ENCODE assay signal across 22 cellular contexts in the genomic region with DNA sequence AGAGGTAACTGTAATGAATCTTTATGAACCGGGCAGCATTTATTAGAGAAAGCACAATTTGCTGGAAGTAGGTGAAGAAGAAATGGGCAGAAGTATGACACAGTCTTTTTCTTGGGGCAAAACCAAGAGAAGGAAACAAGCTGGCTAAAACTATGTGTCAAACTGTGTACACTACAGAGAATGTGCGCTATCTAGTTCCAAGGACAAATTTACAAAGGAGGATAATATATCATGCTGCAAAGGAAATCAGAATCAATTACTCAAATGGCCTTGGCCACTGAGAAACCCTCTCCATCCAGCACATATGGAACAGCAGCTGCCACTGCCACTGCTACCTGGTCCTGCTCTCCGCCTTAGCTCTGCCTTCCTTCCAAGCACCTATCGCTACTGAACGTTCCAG. TPM values are rescaled to one million over a fixed set of nuclear protein-coding genes. Genes with fewer than 3 reads are reported as not detected.
DNase-seq lines count a peak whose midpoint lies in the region; ATAC-seq, FAIRE-seq and TF ChIP-seq lines count a peak whose summit lies in the region.
"Had no signal": no experiment of that assay in that cellular context is flagged by ENCODE, and none has a peak within 500 bp of the region (broad histone marks: within the 10 kb centered on the region; RNA-seq: fewer than 3 reads in every experiment).

No MANE protein-coding gene starts in this region.

- H3K36me3 ChIP-seq in body of pancreas (replicated peaks in 1 of 2; ENCODE audit: insufficient read depth in 1 of 2, low read depth in 2 of 2) = no peaks in the 10 kb centered on the region
- H3K36me3 ChIP-seq in pancreas = no peaks in the 10 kb centered on the region
- H3K36me3 ChIP-seq: BLaER1 had no signal

- no peak for DNase-seq in T-helper 2 cell treated with Interferon-gamma antibody and Interleukin-4, amounts not matched to agents 5 μg/mL and 100 μg/mL, for 36 hours (ENCODE audit: low spot score)
- DNase-seq in T-helper 2 cell = no peak
- DNase-seq in natural killer cell treated with Interleukin-12 subunit alpha and Interleukin-12 subunit beta and Interleukin-15 and Interleukin-18, amount 100 ng/mL, for 72 hours (ENCODE audit: low spot score) = no peak
- no peak for DNase-seq in natural killer cell
- DNase-seq in body of pancreas = no peak
- no peak for DNase-seq in pancreas
- DNase-seq in globus pallidus (ENCODE audit: low spot score) = no peak
- no peak for DNase-seq in NCI-H82 treated with DMSO at 0.1 percent for 48 hours (lab: John Stamatoyannopoulos, UW; ENCODE audit: unreplicated experiment)
- DNase-seq: 8988T; Calu3; CD8-positive, alpha-beta T cell; DMS79 treated with DMSO at 0.1 percent for 48 hours; GF-D8; GOT3; H7; HFFc6 had no signal

- no peak overlapping the region for H3K4me3 ChIP-seq in body of pancreas
- H3K4me3 ChIP-seq in pancreas = no peak overlapping the region
- H3K4me3 ChIP-seq: BLaER1 had no signal

- no peak for FAIRE-seq in pancreas (lab: Jason Lieb, UNC)
- FAIRE-seq: HepG2 had no signal

- H3K4me1 ChIP-seq in body of pancreas (peaks cover 6% of the 10 kb centered on the region), pancreas (no peaks in the 10 kb centered on the region)

- no peak for TF ChIP-seq POLR2A in body of pancreas (IDR thresholded peaks at IDR 0.05)

- peaks cover 20% of the 10 kb centered on the region for H3K27me3 Mint-ChIP-seq in T-helper 2 cell treated with Interferon-gamma antibody and Interleukin-4, amounts not matched to agents 5 μg/mL and 100 μg/mL, for 36 hours (ENCODE audit: low read depth)
- peaks cover 0 to 8% of the 10 kb centered on the region in 2 donors for H3K27me3 Mint-ChIP-seq in natural killer cell treated with Interleukin-12 subunit alpha and Interleukin-12 subunit beta and Interleukin-15 and Interleukin-18, amount 100 ng/mL, for 72 hours
- peaks cover 0 to 17% of the 10 kb centered on the region in 2 donors for H3K27me3 Mint-ChIP-seq in natural killer cell (ENCODE audit: low read depth in 2 of 2)

- no peaks in the 10 kb centered on the region for H3K27me3 ChIP-seq in body of pancreas
- H3K27me3 ChIP-seq in pancreas = peaks cover 0 to 10% (median 5%) of the 10 kb centered on the region in 4 donors

- intact Hi-C loops in natural killer cell (cut with micrococcal nuclease) (no loop called here), body of pancreas (cut with DNase I) (no loop called here), pancreas (cut with DNase I) (no loop called here)

- H3K27ac ChIP-seq in body of pancreas = peak overlapping the region in 3 of 4 donors; percentile 2 to 74 (median 72)
- H3K27ac ChIP-seq in pancreas = peak overlapping the region in 2 of 4 donors; percentile 46 to 69
- H3K27ac ChIP-seq: BLaER1 had no signal

- ATAC-seq in natural killer cell treated with Interleukin-12 subunit alpha and Interleukin-12 subunit beta and Interleukin-15 and Interleukin-18, amount 100 ng/mL, for 72 hours = no peak
- ATAC-seq in natural killer cell (no peak), body of pancreas (peak; percentile 52), pancreas (peak; percentile 25 to 57 (median 38))
- ATAC-seq: CD8-positive, alpha-beta T cell; HCT116; HepG2 had no signal

- TF ChIP-seq CTCF in natural killer cell (IDR thresholded peaks at IDR 0.05) = no peak
- no peak for TF ChIP-seq CTCF in body of pancreas (IDR thresholded peaks at IDR 0.05)
- no peak for TF ChIP-seq CTCF in pancreas (IDR thresholded peaks at IDR 0.05)

- H3K9me3 ChIP-seq in body of pancreas (no peaks in the 10 kb centered on the region), pancreas (no peaks in the 10 kb centered on the region)

- WGBS in body of pancreas, 2 donors = 36 to 44% methylated on average over 2 to 5 of the region's 5 CpGs
- WGBS in pancreas, 2 donors = 32 to 52% methylated on average over 5 of the region's 5 CpGs

- H3K27ac Mint-ChIP-seq in T-helper 2 cell treated with Interferon-gamma antibody and Interleukin-4, amounts not matched to agents 5 μg/mL and 100 μg/mL, for 36 hours = peak overlapping the region; percentile 64
- H3K27ac Mint-ChIP-seq in natural killer cell treated with Interleukin-12 subunit alpha and Interleukin-12 subunit beta and Interleukin-15 and Interleukin-18, amount 100 ng/mL, for 72 hours = peak overlapping the region in 1 of 2 donors; percentile 46
- peak overlapping the region in 1 of 2 donors; percentile 52 for H3K27ac Mint-ChIP-seq in natural killer cell
- H3K27ac Mint-ChIP-seq: CD8-positive, alpha-beta T cell; HFFc6 had no signal

- no peaks in the 10 kb centered on the region for H3K36me3 Mint-ChIP-seq in T-helper 2 cell treated with Interferon-gamma antibody and Interleukin-4, amounts not matched to agents 5 μg/mL and 100 μg/mL, for 36 hours (ENCODE audit: low read depth)
- no peaks in the 10 kb centered on the region for H3K36me3 Mint-ChIP-seq in natural killer cell treated with Interleukin-12 subunit alpha and Interleukin-12 subunit beta and Interleukin-15 and Interleukin-18, amount 100 ng/mL, for 72 hours
- H3K36me3 Mint-ChIP-seq in natural killer cell = no peaks in the 10 kb centered on the region
- H3K36me3 Mint-ChIP-seq: CD14-positive monocyte; CD8-positive, alpha-beta T cell had no signal

- H3K9me3 Mint-ChIP-seq in T-helper 2 cell treated with Interferon-gamma antibody and Interleukin-4, amounts not matched to agents 5 μg/mL and 100 μg/mL, for 36 hours = no peaks in the 10 kb centered on the region
- H3K9me3 Mint-ChIP-seq in natural killer cell treated with Interleukin-12 subunit alpha and Interleukin-12 subunit beta and Interleukin-15 and Interleukin-18, amount 100 ng/mL, for 72 hours = no peaks in the 10 kb centered on the region
- no peaks in the 10 kb centered on the region for H3K9me3 Mint-ChIP-seq in natural killer cell
- H3K9me3 Mint-ChIP-seq: CD8-positive, alpha-beta T cell; HFFc6 had no signal

- H3K4me1 Mint-ChIP-seq in T-helper 2 cell treated with Interferon-gamma antibody and Interleukin-4, amounts not matched to agents 5 μg/mL and 100 μg/mL, for 36 hours (ENCODE audit: low read depth) = peaks cover 13% of the 10 kb centered on the region
- peaks cover 2 to 9% of the 10 kb centered on the region in 2 donors for H3K4me1 Mint-ChIP-seq in natural killer cell treated with Interleukin-12 subunit alpha and Interleukin-12 subunit beta and Interleukin-15 and Interleukin-18, amount 100 ng/mL, for 72 hours (ENCODE audit: low read depth in 2 of 2)
- no peaks in the 10 kb centered on the region for H3K4me1 Mint-ChIP-seq in natural killer cell

- no peak overlapping the region for H3K4me3 Mint-ChIP-seq in T-helper 2 cell treated with Interferon-gamma antibody and Interleukin-4, amounts not matched to agents 5 μg/mL and 100 μg/mL, for 36 hours
- H3K4me3 Mint-ChIP-seq in natural killer cell treated with Interleukin-12 subunit alpha and Interleukin-12 subunit beta and Interleukin-15 and Interleukin-18, amount 100 ng/mL, for 72 hours = peak overlapping the region; percentile 27
- no peak overlapping the region for H3K4me3 Mint-ChIP-seq in natural killer cell
- H3K4me3 Mint-ChIP-seq: CD14-positive monocyte; CD8-positive, alpha-beta T cell; HFFc6 had no signal

RNA-seq across cellular contexts. Expression of gene MECP2, which starts 17.1 kb away (rescaled TPM):
- 100 to 1,000 TPM in 1 of 2 donors, 10 to 100 TPM in 1; 65.5 to 103 TPM for total RNA-seq in natural killer cell treated with Interleukin-12 subunit alpha and Interleukin-12 subunit beta and Interleukin-15 and Interleukin-18, amount 100 ng/mL, for 72 hours
- 100 to 1,000 TPM; 177 to 198 (median 182) TPM for total RNA-seq in natural killer cell
- 10 to 100 TPM; 27.8 to 36.3 TPM for total RNA-seq in body of pancreas
- 10 to 100 TPM; 21.3 to 30.8 (median 23.6) TPM for total RNA-seq in pancreas
- polyA plus RNA-seq in pancreas = 10 to 100 TPM; 17.7 to 19.5 TPM

RNA-seq across cellular contexts. Expression of gene OPN1LW, which starts 29.4 kb away (rescaled TPM):
- total RNA-seq in natural killer cell treated with Interleukin-12 subunit alpha and Interleukin-12 subunit beta and Interleukin-15 and Interleukin-18, amount 100 ng/mL, for 72 hours = not detected
- total RNA-seq in natural killer cell (not detected), body of pancreas (not detected), pancreas (not detected)
- polyA plus RNA-seq in pancreas = not detected
- total RNA-seq: A673; Calu3; CD8-positive, alpha-beta T cell; H7; HepG2; HFFc6 had no signal
- polyA plus RNA-seq: AG04450, CD14-positive monocyte, HepG2 had no signal

Comparison
In these comparisons a context has a peak if more than half of its experiments do, and no peak if none do; other contexts are left out.
1. ATAC-seq: peak in body of pancreas (single experiment) and pancreas (4 of 4); none in natural killer cell treated with Interleukin-12 subunit alpha and Interleukin-12 subunit beta and Interleukin-15 and Interleukin-18, amount 100 ng/mL, for 72 hours (0 of 2) and natural killer cell (0 of 3).